9 cellular contexts compared by ENCODE assay signal in the genomic region with DNA sequence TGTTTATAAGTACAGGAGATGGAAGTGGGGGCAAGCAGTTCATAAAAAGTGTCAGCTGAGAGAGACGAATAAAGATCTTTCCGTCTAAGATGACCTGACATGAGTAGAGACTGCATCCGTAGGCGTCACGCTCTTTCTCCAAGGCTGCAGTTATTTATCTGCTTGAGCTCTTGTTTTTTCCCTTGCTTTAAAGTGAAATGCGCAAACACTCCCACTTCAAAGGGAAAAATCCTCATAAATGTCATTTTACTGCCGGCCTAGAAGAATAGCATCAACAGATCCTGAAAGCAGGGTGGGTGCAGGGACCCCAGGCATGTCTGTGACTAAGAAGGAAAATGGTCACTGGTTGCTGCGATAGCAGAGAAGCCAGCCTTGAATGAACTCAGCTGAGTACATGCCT.
"Had no signal": no experiment of that assay in that cellular context is flagged by ENCODE, and none has a peak within 500 bp of the region (broad histone marks: within the 10 kb centered on the region; RNA-seq: fewer than 3 reads in every experiment).

No MANE protein-coding gene starts in this region.

- H3K4me3 Mint-ChIP-seq: GM23338, H9, IgD-negative memory B cell had no signal

- DNase-seq: H9, HCEC 1CT, KBM-7 had no signal

- H3K27me3 Mint-ChIP-seq: IgD-negative memory B cell had no signal

- H3K27ac ChIP-seq: HL-60 had no signal

- H3K4me3 ChIP-seq: GM23338 had no signal

- H3K4me1 Mint-ChIP-seq: GM23338, H9, IgD-negative memory B cell had no signal

- H2AFZ ChIP-seq: GM23338 had no signal

- H3K27ac Mint-ChIP-seq: GM23338, H9, IgD-negative memory B cell had no signal

- FAIRE-seq: H1, H54, HepG2 had no signal

- H3K4me2 ChIP-seq: GM23338 had no signal
